15 cellular contexts compared by ENCODE assay signal in the genomic region with DNA sequence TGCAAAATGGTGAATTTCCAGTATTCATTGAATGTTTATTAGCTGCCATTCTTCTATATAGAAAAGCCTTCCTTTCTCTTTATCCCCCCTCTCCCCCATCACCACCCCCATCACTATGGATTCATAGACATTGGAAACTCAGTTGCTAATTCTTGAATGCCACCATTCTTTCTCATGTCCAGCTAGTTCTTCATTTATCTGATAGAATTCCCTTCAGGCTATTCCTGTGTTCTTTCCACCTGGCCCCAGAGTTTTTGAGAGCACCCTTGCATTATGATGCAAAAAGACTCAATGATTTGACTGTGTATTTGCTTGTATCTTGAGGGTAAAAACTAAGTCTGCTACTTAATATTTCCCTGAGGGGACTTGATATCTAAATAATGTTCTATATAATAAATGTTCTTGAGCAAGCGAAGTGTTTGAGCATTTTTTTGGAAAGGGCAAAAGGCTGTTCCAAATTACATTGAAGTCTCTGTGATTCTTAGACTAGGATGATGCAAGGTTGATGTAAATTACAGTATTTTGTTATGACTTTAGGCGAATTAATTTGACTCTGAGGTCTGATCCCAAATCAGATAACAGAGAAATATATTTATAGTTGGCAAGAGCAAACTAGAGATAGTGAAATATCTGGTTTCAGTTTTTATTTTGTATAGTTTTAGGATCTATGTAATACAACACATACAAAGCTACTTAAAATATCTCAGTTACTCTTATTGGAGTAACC. TPM values are rescaled to one million over a fixed set of nuclear protein-coding genes. Genes with fewer than 3 reads are reported as not detected.
A peak's percentile ranks its signal among the peaks of the same experiment; 100 is the strongest.
DNase-seq lines count a peak whose midpoint lies in the region; ATAC-seq and TF ChIP-seq lines count a peak whose summit lies in the region.
"Had no signal": no experiment of that assay in that cellular context is flagged by ENCODE, and none has a peak within 500 bp of the region (broad histone marks: within the 10 kb centered on the region; RNA-seq: fewer than 3 reads in every experiment).

No MANE protein-coding gene starts in this region.

- TF ChIP-seq CTCF in glutamatergic neuron (IDR thresholded peaks at IDR 0.05; ENCODE audit: partially characterized antibody, unreplicated experiment), result no peak

- no peaks in the 10 kb centered on the region for H3K9me3 Mint-ChIP-seq in activated naive CD4-positive, alpha-beta T cell treated with anti-CD3 and anti-CD28 coated beads, Interleukin-2, amount 50 U/mL, for 24 hours
- H3K9me3 Mint-ChIP-seq in activated naive CD4-positive, alpha-beta T cell treated with anti-CD3 and anti-CD28 coated beads for 36 hours, result no peaks in the 10 kb centered on the region
- H3K9me3 Mint-ChIP-seq in activated CD4-positive, alpha-beta memory T cell treated with anti-CD3 and anti-CD28 coated beads, Interleukin-2, amount 10 ng/mL, durations not matched to agents 7 days and 5 days, result no peaks in the 10 kb centered on the region
- no peaks in the 10 kb centered on the region for H3K9me3 Mint-ChIP-seq in memory B cell
- no peaks in the 10 kb centered on the region for H3K9me3 Mint-ChIP-seq in glutamatergic neuron (ENCODE audit: unreplicated experiment)
- H3K9me3 Mint-ChIP-seq: endodermal cell; naive thymus-derived CD8-positive, alpha-beta T cell had no signal

- DNase-seq in activated naive CD4-positive, alpha-beta T cell treated with anti-CD3 and anti-CD28 coated beads for 36 hours, result no peak
- DNase-seq in NCI-H1048 (lab: John Stamatoyannopoulos, UW) (peak; percentile 35), memory B cell (ENCODE audit: low spot score in 2 of 2) (no peak), glutamatergic neuron (no peak), GM19240 (ENCODE audit: insufficient read length, low spot score) (no peak)
- DNase-seq in activated CD4-positive, alpha-beta memory T cell treated with anti-CD3 and anti-CD28 coated beads, Interleukin-2, amount 10 ng/mL, durations not matched to agents 7 days and 5 days, result no peak
- DNase-seq: activated CD8-positive, alpha-beta memory T cell treated with anti-CD3 and anti-CD28 coated beads, Interleukin-2, amount 50 U/mL, for 4 hours; Calu3; central memory CD4-positive, alpha-beta T cell; endodermal cell; foreskin fibroblast; naive thymus-derived CD8-positive, alpha-beta T cell; NCI-H187 had no signal

- intact Hi-C loops in activated naive CD4-positive, alpha-beta T cell treated with anti-CD3 and anti-CD28 coated beads for 36 hours (cut with micrococcal nuclease), result loop anchor here (10.0 kb wide), 1 partner anchor 1075 kb away; no protein-coding TSS in a partner anchor

- ATAC-seq in memory B cell (ENCODE audit: low read depth), result no peak
- ATAC-seq in GM21423 (IDR thresholded peaks at IDR 0.05; ENCODE audit: unreplicated experiment), result no peak
- ATAC-seq: naive thymus-derived CD8-positive, alpha-beta T cell had no signal

- POLR2A ChIA-PET in activated CD4-positive, alpha-beta memory T cell treated with anti-CD3 and anti-CD28 coated beads, Interleukin-2, amount 10 ng/mL, durations not matched to agents 7 days and 5 days (lab: Charles Lee), result interaction anchor here (1.0 to 16.3 kb wide), 5 partner anchors 16 to 88 kb away, joined by 3 to 770 read pairs (median 6); a partner anchor contains a TSS

- CTCF ChIA-PET in activated naive CD4-positive, alpha-beta T cell treated with anti-CD3 and anti-CD28 coated beads for 36 hours (lab: Charles Lee), result interaction anchor here (1.1 kb wide), 1 partner anchor 45 kb away, joined by 4 read pairs; no protein-coding TSS in a partner anchor
- CTCF ChIA-PET in activated CD4-positive, alpha-beta memory T cell treated with anti-CD3 and anti-CD28 coated beads, Interleukin-2, amount 10 ng/mL, durations not matched to agents 7 days and 5 days (lab: Charles Lee), result interaction anchor here (1.0 to 1.6 kb wide), 4 partner anchors 15 to 88 kb away, joined by 3 to 9 read pairs (median 4); a partner anchor contains a TSS

- H3K27me3 Mint-ChIP-seq in activated naive CD4-positive, alpha-beta T cell treated with anti-CD3 and anti-CD28 coated beads, Interleukin-2, amount 50 U/mL, for 24 hours, result no peaks in the 10 kb centered on the region
- H3K27me3 Mint-ChIP-seq in activated naive CD4-positive, alpha-beta T cell treated with anti-CD3 and anti-CD28 coated beads for 36 hours (ENCODE audit: low read depth), result no peaks in the 10 kb centered on the region
- H3K27me3 Mint-ChIP-seq in activated CD4-positive, alpha-beta memory T cell treated with anti-CD3 and anti-CD28 coated beads, Interleukin-2, amount 10 ng/mL, durations not matched to agents 7 days and 5 days, result no peaks in the 10 kb centered on the region
- no peaks in the 10 kb centered on the region for H3K27me3 Mint-ChIP-seq in memory B cell
- H3K27me3 Mint-ChIP-seq in glutamatergic neuron (ENCODE audit: unreplicated experiment), result no peaks in the 10 kb centered on the region
- H3K27me3 Mint-ChIP-seq: naive thymus-derived CD8-positive, alpha-beta T cell had no signal

- H3K27ac Mint-ChIP-seq in activated naive CD4-positive, alpha-beta T cell treated with anti-CD3 and anti-CD28 coated beads, Interleukin-2, amount 50 U/mL, for 24 hours, result peak overlapping the region; percentile 14
- H3K27ac Mint-ChIP-seq in activated naive CD4-positive, alpha-beta T cell treated with anti-CD3 and anti-CD28 coated beads for 36 hours, result no peak overlapping the region
- peak overlapping the region; percentile 93 for H3K27ac Mint-ChIP-seq in activated CD4-positive, alpha-beta memory T cell treated with anti-CD3 and anti-CD28 coated beads, Interleukin-2, amount 10 ng/mL, durations not matched to agents 7 days and 5 days
- H3K27ac Mint-ChIP-seq in memory B cell (peak overlapping the region; percentile 89), glutamatergic neuron (ENCODE audit: unreplicated experiment) (no peak overlapping the region)
- H3K27ac Mint-ChIP-seq: endodermal cell had no signal

- peaks cover 30% of the 10 kb centered on the region for H3K4me1 Mint-ChIP-seq in activated naive CD4-positive, alpha-beta T cell treated with anti-CD3 and anti-CD28 coated beads, Interleukin-2, amount 50 U/mL, for 24 hours
- peaks cover 26% of the 10 kb centered on the region for H3K4me1 Mint-ChIP-seq in activated naive CD4-positive, alpha-beta T cell treated with anti-CD3 and anti-CD28 coated beads for 36 hours (ENCODE audit: low read depth)
- H3K4me1 Mint-ChIP-seq in activated CD4-positive, alpha-beta memory T cell treated with anti-CD3 and anti-CD28 coated beads, Interleukin-2, amount 10 ng/mL, durations not matched to agents 7 days and 5 days, result peaks cover 81% of the 10 kb centered on the region
- H3K4me1 Mint-ChIP-seq in memory B cell (peaks cover 27% of the 10 kb centered on the region), glutamatergic neuron (ENCODE audit: low read depth, unreplicated experiment) (no peaks in the 10 kb centered on the region)

- no peaks in the 10 kb centered on the region for H3K36me3 Mint-ChIP-seq in activated naive CD4-positive, alpha-beta T cell treated with anti-CD3 and anti-CD28 coated beads, Interleukin-2, amount 50 U/mL, for 24 hours
- H3K36me3 Mint-ChIP-seq in activated naive CD4-positive, alpha-beta T cell treated with anti-CD3 and anti-CD28 coated beads for 36 hours (ENCODE audit: low read depth), result no peaks in the 10 kb centered on the region
- peaks cover 2% of the 10 kb centered on the region for H3K36me3 Mint-ChIP-seq in activated CD4-positive, alpha-beta memory T cell treated with anti-CD3 and anti-CD28 coated beads, Interleukin-2, amount 10 ng/mL, durations not matched to agents 7 days and 5 days (ENCODE audit: low read depth)
- no peaks in the 10 kb centered on the region for H3K36me3 Mint-ChIP-seq in memory B cell
- H3K36me3 Mint-ChIP-seq in glutamatergic neuron (ENCODE audit: unreplicated experiment), result no peaks in the 10 kb centered on the region
- H3K36me3 Mint-ChIP-seq: naive thymus-derived CD8-positive, alpha-beta T cell had no signal

- H3K4me3 Mint-ChIP-seq in activated naive CD4-positive, alpha-beta T cell treated with anti-CD3 and anti-CD28 coated beads, Interleukin-2, amount 50 U/mL, for 24 hours, result no peak overlapping the region
- H3K4me3 Mint-ChIP-seq in activated naive CD4-positive, alpha-beta T cell treated with anti-CD3 and anti-CD28 coated beads for 36 hours, result no peak overlapping the region
- H3K4me3 Mint-ChIP-seq in activated CD4-positive, alpha-beta memory T cell treated with anti-CD3 and anti-CD28 coated beads, Interleukin-2, amount 10 ng/mL, durations not matched to agents 7 days and 5 days, result no peak overlapping the region
- H3K4me3 Mint-ChIP-seq in memory B cell (no peak overlapping the region), glutamatergic neuron (ENCODE audit: unreplicated experiment) (no peak overlapping the region)
- H3K4me3 Mint-ChIP-seq: endodermal cell had no signal

RNA-seq across cellular contexts. Expression of a gene that starts 18.8 kb away (rescaled TPM):
- total RNA-seq in activated naive CD4-positive, alpha-beta T cell treated with anti-CD3 and anti-CD28 coated beads for 36 hours, result 10 to 100 TPM; 16.8 to 17.1 TPM
- 100 to 1,000 TPM; 229 to 254 TPM for total RNA-seq in activated CD4-positive, alpha-beta memory T cell treated with anti-CD3 and anti-CD28 coated beads, Interleukin-2, amount 10 ng/mL, durations not matched to agents 7 days and 5 days
- total RNA-seq in glutamatergic neuron (ENCODE audit: unreplicated experiment), result 39.0 TPM

Comparison
In these comparisons a context has a peak if more than half of its experiments do, and no peak if none do; other contexts are left out.
1. H3K27ac Mint-ChIP-seq: peak in activated naive CD4-positive, alpha-beta T cell treated with anti-CD3 and anti-CD28 coated beads, Interleukin-2, amount 50 U/mL, for 24 hours (single experiment), activated CD4-positive, alpha-beta memory T cell treated with anti-CD3 and anti-CD28 coated beads, Interleukin-2, amount 10 ng/mL, durations not matched to agents 7 days and 5 days (single experiment) and memory B cell (single experiment); none in activated naive CD4-positive, alpha-beta T cell treated with anti-CD3 and anti-CD28 coated beads for 36 hours (single experiment) and glutamatergic neuron (single experiment).